1 cellular context compared by ENCODE assay signal in genomic region chr15:101446527-101447167, GRCh38.
TF ChIP-seq lines count a peak whose summit lies in the region.

No MANE protein-coding gene starts in this region.

TF ChIP-seq in HepG2, 621 proteins besides CTCF, POLR2A, EP300 and RAD21 (continued from another document and continues in another):
- TF ChIP-seq GMEB1 (CRISPR knock-in tag; IDR thresholded peaks at IDR 0.05; ENCODE audit: borderline replicate concordance) (no peak), AKNA (CRISPR knock-in tag; IDR thresholded peaks at IDR 0.05; ENCODE audit: borderline replicate concordance) (no peak), NFKB2 (CRISPR knock-in tag; IDR thresholded peaks at IDR 0.05; ENCODE audit: borderline replicate concordance) (no peak), GLI4 (CRISPR knock-in tag; IDR thresholded peaks at IDR 0.05; ENCODE audit: borderline replicate concordance) (no peak), SALL1 (CRISPR knock-in tag; IDR thresholded peaks at IDR 0.05) (peak; percentile 62), ZNF773 (CRISPR knock-in tag; IDR thresholded peaks at IDR 0.05; ENCODE audit: borderline replicate concordance) (no peak), ZNF713 (CRISPR knock-in tag; IDR thresholded peaks at IDR 0.05) (no peak), CREB3 (CRISPR knock-in tag; IDR thresholded peaks at IDR 0.05) (no peak), ZNF883 (CRISPR knock-in tag; IDR thresholded peaks at IDR 0.05; ENCODE audit: not compliant biosample characterization) (no peak), PHB2 (IDR thresholded peaks at IDR 0.05; ENCODE audit: partially characterized antibody) (no peak), ZNF792 (CRISPR knock-in tag; IDR thresholded peaks at IDR 0.05) (no peak), ZNF317 (CRISPR knock-in tag; IDR thresholded peaks at IDR 0.05) (no peak), CSRNP1 (CRISPR knock-in tag; IDR thresholded peaks at IDR 0.05) (no peak), ZKSCAN1 (IDR thresholded peaks at IDR 0.05; ENCODE audit: low read length) (no peak), ZNF563 (CRISPR knock-in tag; IDR thresholded peaks at IDR 0.05) (no peak), ZNF232 (CRISPR knock-in tag; IDR thresholded peaks at IDR 0.05; ENCODE audit: borderline replicate concordance) (no peak), ZNF660 (CRISPR knock-in tag; IDR thresholded peaks at IDR 0.05; ENCODE audit: borderline replicate concordance, low read depth) (no peak), PLSCR1 (CRISPR knock-in tag; IDR thresholded peaks at IDR 0.05; ENCODE audit: borderline replicate concordance) (no peak), EEA1 (CRISPR knock-in tag; IDR thresholded peaks at IDR 0.05; ENCODE audit: borderline replicate concordance) (no peak), E2F5 (CRISPR knock-in tag; conservative IDR thresholded peaks at IDR 0.05) (no peak), SP4 (CRISPR knock-in tag; IDR thresholded peaks at IDR 0.05) (no peak), ZNF3 (CRISPR knock-in tag; IDR thresholded peaks at IDR 0.05) (0 out of 2 replicates have a peak, but pooled peaks have one; percentile 44), DRAP1 (CRISPR knock-in tag; IDR thresholded peaks at IDR 0.05) (no peak; the same call in 1 of the 2 replicates), SNAPC2 (CRISPR knock-in tag; IDR thresholded peaks at IDR 0.05) (no peak), MED8 (CRISPR knock-in tag; IDR thresholded peaks at IDR 0.05; ENCODE audit: insufficient replicate concordance) (no peak), FOXP1 (IDR thresholded peaks at IDR 0.05) (no peak), FOXP1 (CRISPR knock-in tag; IDR thresholded peaks at IDR 0.05) (no peak), RBM22 (optimal IDR thresholded peaks at IDR 0.05; ENCODE audit: low read length) (peak; percentile 26), ZFP36 (IDR thresholded peaks at IDR 0.05; ENCODE audit: borderline replicate concordance, low read depth, low read length, partially characterized antibody) (no peak), ZBTB7B (CRISPR knock-in tag; IDR thresholded peaks at IDR 0.05) (no peak), ZNF572 (CRISPR knock-in tag; IDR thresholded peaks at IDR 0.05) (no peak), ZSCAN12 (CRISPR knock-in tag; IDR thresholded peaks at IDR 0.05) (no peak), ZSCAN9 (CRISPR knock-in tag; IDR thresholded peaks at IDR 0.05; ENCODE audit: borderline replicate concordance) (no peak), ZNF816 (CRISPR knock-in tag; IDR thresholded peaks at IDR 0.05; ENCODE audit: borderline replicate concordance) (no peak), GATAD1 (CRISPR knock-in tag; IDR thresholded peaks at IDR 0.05) (no peak), BCLAF1 (IDR thresholded peaks at IDR 0.05) (no peak), SPEN (CRISPR knock-in tag; IDR thresholded peaks at IDR 0.05; ENCODE audit: low read depth) (peak; percentile 77), SNAPC5 (CRISPR knock-in tag; IDR thresholded peaks at IDR 0.05; ENCODE audit: borderline replicate concordance) (no peak), ZNF790 (CRISPR knock-in tag; IDR thresholded peaks at IDR 0.05; ENCODE audit: borderline replicate concordance) (no peak), ZNF577 (CRISPR knock-in tag; IDR thresholded peaks at IDR 0.05; ENCODE audit: borderline replicate concordance, low read depth) (no peak), REPIN1 (CRISPR knock-in tag; IDR thresholded peaks at IDR 0.05; ENCODE audit: borderline replicate concordance, low read depth) (no peak; the same call in 1 of the 2 replicates), ZNF460 (CRISPR knock-in tag; IDR thresholded peaks at IDR 0.05; ENCODE audit: borderline replicate concordance) (no peak), ZNF784 (CRISPR knock-in tag; IDR thresholded peaks at IDR 0.05; ENCODE audit: borderline replicate concordance) (no peak), MAX (IDR thresholded peaks at IDR 0.05) (0 out of 2 replicates have a peak, but pooled peaks have one; percentile 31), RNF219 (CRISPR knock-in tag; IDR thresholded peaks at IDR 0.05) (no peak), NPAS2 (CRISPR knock-in tag; IDR thresholded peaks at IDR 0.05; ENCODE audit: borderline replicate concordance) (no peak), HHEX (CRISPR knock-in tag; IDR thresholded peaks at IDR 0.05) (no peak), GFI1 (CRISPR knock-in tag; IDR thresholded peaks at IDR 0.05; ENCODE audit: borderline replicate concordance) (no peak), ZNF274 (CRISPR knock-in tag; IDR thresholded peaks at IDR 0.05) (no peak; the same call in 1 of the 2 replicates)
